8 cellular contexts compared by ENCODE assay signal in the genomic region with DNA sequence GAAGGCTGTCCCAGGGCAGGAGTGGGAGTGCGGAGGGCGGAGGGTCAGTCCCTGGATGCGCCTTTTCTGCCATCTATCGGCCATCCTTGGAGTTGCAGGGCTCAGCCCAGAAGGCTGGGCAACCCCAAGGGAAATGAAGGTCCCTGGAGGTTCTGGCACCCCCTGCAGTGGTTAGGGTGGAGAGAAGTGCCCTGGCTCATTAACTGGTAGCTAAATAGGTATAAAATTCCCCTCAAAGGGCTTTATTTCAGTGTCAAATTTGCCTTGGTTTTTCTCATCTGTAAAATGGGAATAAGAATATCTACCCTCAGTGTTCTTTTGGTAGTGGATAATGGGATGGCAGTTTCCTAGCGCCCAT. TPM values are rescaled to one million over a fixed set of nuclear protein-coding genes. Genes with fewer than 3 reads are reported as not detected.
DNase-seq lines count a peak whose midpoint lies in the region; ATAC-seq lines count a peak whose summit lies in the region.

No MANE protein-coding gene starts in this region.

- H3K27me3 ChIP-seq in HAP-1 (ENCODE audit: low read depth): peaks cover 12% of the 10 kb centered on the region; the same call in 1 of the 2 replicates

- no peak overlapping the region for H3K4me3 ChIP-seq in HAP-1

- intact Hi-C loops in left colon (cut with DNase I, micrococcal nuclease): loop anchor here in 1 of 2 donors (5.0 kb wide), 1 partner anchor 67 kb away; no protein-coding TSS in a partner anchor

- ATAC-seq in left colon (peak; percentile 89), GM18502 (IDR thresholded peaks at IDR 0.05; ENCODE audit: poor library complexity, unreplicated experiment) (no peak)

- H3K9me3 ChIP-seq in HAP-1: no peaks in the 10 kb centered on the region

- DNase-seq in EL (peak; percentile 69), HAP-1 (ENCODE audit: low spot score in 2 of 2) (peak; percentile 68 to 91), NCI-H2107 treated with DMSO at 0.1 percent for 48 hours (lab: John Stamatoyannopoulos, UW; ENCODE audit: unreplicated experiment) (peak; percentile 40), caudate nucleus (lab: John Stamatoyannopoulos, UW) (peak in 57 of 61 donors; percentile 11 to 76 (median 38)), left colon (peak; percentile 58 to 83)
- DNase-seq in activated CD4-positive, CD25-positive, alpha-beta regulatory T cell treated with anti-CD3 and anti-CD28 coated beads, Interleukin-2, amount 50 U/mL, for 16 hours (ENCODE audit: low read depth, low spot score): peak; percentile 43
- DNase-seq in stimulated activated CD4-positive, alpha-beta T cell treated with anti-CD3 and anti-CD28 coated beads, TNF-alpha, amount 100 ng/mL, for 1 hour (ENCODE audit: low read depth in 3 of 3, low spot score in 1 of 3): peak; percentile 26 to 73 (median 47)

- peaks cover 5% of the 10 kb centered on the region; the same call in 1 of the 2 replicates for H3K4me1 ChIP-seq in HAP-1

- H3K36me3 ChIP-seq in HAP-1 (replicated peaks): no peaks in the 10 kb centered on the region

- in situ Hi-C loops in HAP-1 (cut with MboI; ENCODE audit: low sequenced_read_pairs): loop anchor here (5.0 kb wide), 1 partner anchor 62 kb away; no protein-coding TSS in a partner anchor

- H3K27ac ChIP-seq in caudate nucleus (ENCODE audit: low read depth, low read length): no peak overlapping the region

RNA-seq across cellular contexts. Expression of a gene that starts 22.4 kb away (rescaled TPM):
- total RNA-seq in left colon: 10 to 100 TPM; 11.2 to 11.3 TPM

RNA-seq across cellular contexts. Expression of a gene that starts 30.4 kb away (rescaled TPM):
- 100 to 1,000 TPM; 135 to 143 TPM for total RNA-seq in left colon

RNA-seq across cellular contexts. Expression of a gene that starts 53.9 kb away (rescaled TPM):
- total RNA-seq in left colon: under 1 TPM; 0.50 to 0.73 TPM
